Comparison of ENCODE assay signal across 8 cellular contexts in genomic region chr2:237966565-237967462, GRCh38. TPM values are rescaled to one million over a fixed set of nuclear protein-coding genes. Genes with fewer than 3 reads are reported as not detected.
A peak's percentile ranks its signal among the peaks of the same experiment; 100 is the strongest.
DNase-seq lines count a peak whose midpoint lies in the region; ATAC-seq, FAIRE-seq and TF ChIP-seq lines count a peak whose summit lies in the region.

TSS of gene UBE2F (plus strand) at chr2:237967014. CDS start at chr2:237973108, 6,094 bp downstream.

- POLR2A ChIA-PET in A673 (lab: Charles Lee; ENCODE audit: low non-redundant PET), result no interaction called here

- H3K36me3 ChIP-seq in A673 (ENCODE audit: insufficient read depth, low read length, poor library complexity, severe bottlenecking) (no peaks in the 10 kb centered on the region), breast epithelium (no peaks in the 10 kb centered on the region), iPS-20b (ENCODE audit: insufficient read depth, low read depth, low read length) (no peaks in the 10 kb centered on the region), small intestine (ENCODE audit: control insufficient read depth in 2 of 2, insufficient read depth in 2 of 2, low read length in 2 of 2) (no peaks in the 10 kb centered on the region)

- DNase-seq in A673 (ENCODE audit: low spot score) (peak; percentile 98), NCI-H2171 treated with DMSO at 0.1 percent for 48 hours (lab: John Stamatoyannopoulos, UW) (peak; percentile 89), breast epithelium (ENCODE audit: low spot score in 2 of 2) (peak; percentile 93 to 98), small intestine (peak; percentile 97)

- TF ChIP-seq CTCF in A673 (conservative IDR thresholded peaks at IDR 0.05; ENCODE audit: low read depth, low read length), result no peak
- no peak for TF ChIP-seq CTCF in VCaP (conservative IDR thresholded peaks at IDR 0.05)
- TF ChIP-seq CTCF in breast epithelium (IDR thresholded peaks at IDR 0.05), result no peak

- peak within 1 kb of the TSS; percentile 65 for H3K4me3 ChIP-seq in A673 (ENCODE audit: low read depth, low read length, poor library complexity, severe bottlenecking)
- H3K4me3 ChIP-seq in breast epithelium, result peak within 1 kb of the TSS; percentile 71 to 87 (median 75)
- H3K4me3 ChIP-seq in iPS-20b (ENCODE audit: low read length), result peak within 1 kb of the TSS; percentile 88
- H3K4me3 ChIP-seq in small intestine (ENCODE audit: low read depth in 1 of 2, low read length in 2 of 2), result peak within 1 kb of the TSS; percentile 85 to 95

- intact Hi-C loops in A673 (cut with micrococcal nuclease; ENCODE audit: unreplicated experiment), result no loop called here
- intact Hi-C loops in breast epithelium (cut with DNase I; ENCODE audit: low total_unique reads), result no loop called here

- no peak for TF ChIP-seq POLR2A in breast epithelium (IDR thresholded peaks at IDR 0.05)

- H3K27me3 ChIP-seq in A673 (replicated peaks; ENCODE audit: insufficient read depth, low read depth, low read length, poor library complexity) (no peaks in the 10 kb centered on the region), breast epithelium (no peaks in the 10 kb centered on the region), iPS-20b (ENCODE audit: insufficient read depth, low read length) (peaks cover 6% of the 10 kb centered on the region), small intestine (ENCODE audit: control insufficient read depth in 2 of 2, insufficient read depth in 2 of 2, low read length in 2 of 2) (no peaks in the 10 kb centered on the region)

- WGBS in small intestine, 3 donors, result 0% methylated on average over 70 to 123 of the region's 123 CpGs

- no peak for FAIRE-seq in small intestine (lab: Jason Lieb, UNC)

- H3K27ac ChIP-seq in A673 (ENCODE audit: low read depth, low read length, poor library complexity, severe bottlenecking) (peak within 1 kb of the TSS; percentile 61), VCaP (peak within 1 kb of the TSS; percentile 74), breast epithelium (peak within 1 kb of the TSS; percentile 48 to 78), iPS-20b (ENCODE audit: low read length) (no peak within 1 kb of the TSS), small intestine (ENCODE audit: low read depth in 1 of 2, low read length in 1 of 2) (peak within 1 kb of the TSS; percentile 62 to 94)

- H3K9me3 ChIP-seq in A673 (ENCODE audit: low read depth, low read length, poor library complexity, severe bottlenecking), result peaks cover 6% of the 10 kb centered on the region
- H3K9me3 ChIP-seq in breast epithelium, result peaks cover 0 to 9% of the 10 kb centered on the region in 2 donors
- H3K9me3 ChIP-seq in iPS-20b (ENCODE audit: insufficient read depth, low read depth, low read length), result peaks cover 8% of the 10 kb centered on the region
- H3K9me3 ChIP-seq in small intestine (ENCODE audit: control insufficient read depth, low read depth), result no peaks in the 10 kb centered on the region

- CTCF ChIA-PET in A673 (lab: Charles Lee), result no interaction called here

- H3K9ac ChIP-seq in iPS-20b (ENCODE audit: low read depth, low read length), result peak within 1 kb of the TSS; percentile 79; the same call in 1 of the 2 replicates

- H3K4me1 ChIP-seq in A673 (ENCODE audit: insufficient read depth, low read length, poor library complexity, severe bottlenecking), result peaks cover 14% of the 10 kb centered on the region
- peaks cover 8 to 9% of the 10 kb centered on the region in 2 donors for H3K4me1 ChIP-seq in breast epithelium
- H3K4me1 ChIP-seq in iPS-20b (ENCODE audit: insufficient read depth, low read length), result peaks cover 8% of the 10 kb centered on the region; the same call in 1 of the 2 replicates
- H3K4me1 ChIP-seq in small intestine (ENCODE audit: control insufficient read depth in 2 of 2, insufficient read depth in 1 of 2, low read depth in 1 of 2, low read length in 1 of 2), result peaks cover 5 to 6% of the 10 kb centered on the region in 2 donors

- no TSS peak for BruUV-seq in A673 (replicated peaks; lab: Mats Ljungman, UMichigan)

- peak; percentile 93 for ATAC-seq in GM18867 (IDR thresholded peaks at IDR 0.05; ENCODE audit: unreplicated experiment)
- ATAC-seq in HG03103 (IDR thresholded peaks at IDR 0.05; ENCODE audit: low read depth, unreplicated experiment), result peak; percentile 91

RNA-seq across cellular contexts. Expression of gene UBE2F, which starts in this region (rescaled TPM):
- 49.0 and 51.2 TPM in 2 replicates for total RNA-seq in A673 (2021)
- 10 to 100 TPM; 62.6 to 66.9 (median 64.0) TPM for total RNA-seq in breast epithelium
- 10 to 100 TPM; 51.1 to 64.2 (median 58.4) TPM for polyA plus RNA-seq in small intestine
